ENCODE assay signal across 1 cellular context in the genomic region with DNA sequence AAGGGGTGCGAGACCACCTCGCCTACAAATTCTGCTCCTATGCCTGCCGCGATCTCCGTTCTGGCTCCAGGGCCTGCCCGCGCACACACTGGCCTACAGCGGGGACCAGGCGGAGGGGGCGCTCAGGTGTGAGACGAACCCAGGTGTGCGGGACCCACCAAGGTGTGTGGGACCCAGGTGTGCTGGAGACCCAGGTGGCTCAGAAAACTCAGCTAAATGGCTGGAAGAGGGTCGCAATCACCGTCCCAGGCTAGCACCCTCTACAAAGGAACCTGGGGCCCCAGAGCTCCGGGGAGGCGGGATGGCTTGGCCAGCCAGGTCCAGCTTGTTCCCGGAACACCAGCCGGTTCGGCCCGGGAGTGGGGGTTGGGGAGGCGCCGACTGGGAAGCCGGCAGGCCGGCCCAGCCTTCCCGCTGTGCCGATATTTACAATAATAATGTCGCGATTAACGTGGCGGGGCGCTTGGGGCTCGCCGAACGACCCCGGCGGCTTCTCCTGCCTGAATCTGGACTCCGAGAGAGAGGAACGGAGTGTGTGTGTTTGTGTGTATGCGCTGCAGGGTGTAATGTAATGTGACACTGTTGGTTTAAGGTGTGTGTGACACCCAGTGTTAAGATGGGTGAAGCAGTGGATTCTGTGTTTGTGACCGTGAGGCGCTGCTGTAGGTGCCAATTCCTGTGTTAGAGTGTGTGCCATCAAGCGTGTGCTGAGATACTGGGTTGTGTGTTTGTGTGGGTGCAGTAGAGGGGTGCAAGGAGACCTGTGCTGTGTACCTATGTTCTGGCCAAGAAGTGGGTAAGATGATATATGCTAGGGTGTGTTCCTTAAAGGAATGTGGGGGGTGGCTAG.
A peak's percentile ranks its signal among the peaks of the same experiment; 100 is the strongest.
TF ChIP-seq lines count a peak whose summit lies in the region.

No MANE protein-coding gene starts in this region.

TF ChIP-seq in K562, 482 proteins besides CTCF, POLR2A, EP300 and RAD21:
- TF ChIP-seq FOXK1 (CRISPR knock-in tag; IDR thresholded peaks at IDR 0.05; ENCODE audit: borderline replicate concordance) (no peak), NONO (IDR thresholded peaks at IDR 0.05; ENCODE audit: low read depth in 2 of 2, low read length in 1 of 2) (no peak), CHD2 (IDR thresholded peaks at IDR 0.05; ENCODE audit: low read depth, low read length) (no peak), FOXP1 (CRISPR knock-in tag; IDR thresholded peaks at IDR 0.05) (0 out of 2 replicates have a peak, but pooled peaks have one; percentile 29), EZH2 (IDR thresholded peaks at IDR 0.05; ENCODE audit: borderline replicate concordance, low read depth, low read length) (peak; percentile 90; the same call in 1 of the 2 replicates), KDM5B (IDR thresholded peaks at IDR 0.05; ENCODE audit: insufficient replicate concordance, low read depth, low read length) (peak; percentile 61), HDAC1 (IDR thresholded peaks at IDR 0.05) (peak in 1 of 2 experiments; percentile 33; a peak in 1 of 4 replicates), BRD4 (IDR thresholded peaks at IDR 0.05) (0 out of 2 replicates have a peak, but pooled peaks have one; percentile 33), PHF20 (IDR thresholded peaks at IDR 0.05; ENCODE audit: partially characterized antibody) (peak; percentile 15), ARHGAP35 (IDR thresholded peaks at IDR 0.05; ENCODE audit: partially characterized antibody) (peak; percentile 8), MEF2D (tag; conservative IDR thresholded peaks at IDR 0.05; ENCODE audit: low read depth) (no peak)
- TF ChIP-seq, protein P1, sequence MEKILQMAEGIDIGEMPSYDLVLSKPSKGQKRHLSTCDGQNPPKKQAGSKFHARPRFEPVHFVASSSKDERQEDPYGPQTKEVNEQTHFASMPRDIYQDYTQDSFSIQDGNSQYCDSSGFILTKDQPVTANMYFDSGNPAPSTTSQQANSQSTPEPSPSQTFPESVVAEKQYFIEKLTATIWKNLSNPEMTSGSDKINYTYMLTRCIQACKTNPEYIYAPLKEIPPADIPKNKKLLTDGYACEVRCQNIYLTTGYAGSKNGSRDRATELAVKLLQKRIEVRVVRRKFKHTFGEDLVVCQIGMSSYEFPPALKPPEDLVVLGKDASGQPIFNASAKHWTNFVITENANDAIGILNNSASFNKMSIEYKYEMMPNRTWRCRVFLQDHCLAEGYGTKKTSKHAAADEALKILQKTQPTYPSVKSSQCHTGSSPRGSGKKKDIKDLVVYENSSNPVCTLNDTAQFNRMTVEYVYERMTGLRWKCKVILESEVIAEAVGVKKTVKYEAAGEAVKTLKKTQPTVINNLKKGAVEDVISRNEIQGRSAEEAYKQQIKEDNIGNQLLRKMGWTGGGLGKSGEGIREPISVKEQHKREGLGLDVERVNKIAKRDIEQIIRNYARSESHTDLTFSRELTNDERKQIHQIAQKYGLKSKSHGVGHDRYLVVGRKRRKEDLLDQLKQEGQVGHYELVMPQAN (IDR thresholded peaks at IDR 0.05; ENCODE audit: borderline replicate concordance) = 0 out of 2 replicates have a peak, but pooled peaks have one; percentile 31
